Comparison of ENCODE assay signal across 1 cellular context in the genomic region with DNA sequence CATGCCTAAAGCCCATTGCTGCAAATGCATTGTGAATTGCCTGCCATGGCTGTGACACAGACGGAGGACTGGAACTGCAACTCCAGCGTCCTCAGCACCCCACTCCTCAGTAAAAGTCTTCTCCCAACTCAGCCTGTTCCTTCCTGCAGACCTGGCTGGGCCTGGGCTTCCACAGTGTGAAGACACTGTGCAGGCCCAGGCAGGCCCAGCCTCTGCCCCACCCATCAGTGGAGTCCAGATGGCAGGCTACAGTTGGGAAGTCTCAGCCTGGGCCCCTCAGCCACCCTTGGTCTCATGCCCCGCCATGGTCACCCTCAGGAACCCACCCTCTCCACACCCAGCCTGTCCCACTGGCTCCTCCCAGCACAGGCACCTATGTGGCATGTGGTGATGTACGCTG.
TF ChIP-seq lines count a peak whose summit lies in the region.

No MANE protein-coding gene starts in this region.

TF ChIP-seq in K562, 482 proteins besides CTCF, POLR2A, EP300 and RAD21:
- peak; percentile 44; the same call in 1 of the 2 replicates for TF ChIP-seq MYNN (IDR thresholded peaks at IDR 0.05)
- TF ChIP-seq MYNN (CRISPR knock-in tag; IDR thresholded peaks at IDR 0.05) = no peak
- TF ChIP-seq ZNF780A (CRISPR knock-in tag; IDR thresholded peaks at IDR 0.05) = no peak
- TF ChIP-seq, protein P1, sequence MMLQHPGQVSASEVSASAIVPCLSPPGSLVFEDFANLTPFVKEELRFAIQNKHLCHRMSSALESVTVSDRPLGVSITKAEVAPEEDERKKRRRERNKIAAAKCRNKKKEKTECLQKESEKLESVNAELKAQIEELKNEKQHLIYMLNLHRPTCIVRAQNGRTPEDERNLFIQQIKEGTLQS (IDR thresholded peaks at IDR 0.05) = no peak
- TF ChIP-seq, protein P1 (CRISPR knock-in tag; conservative IDR thresholded peaks at IDR 0.05) = no peak
- TF ChIP-seq HNRNPUL1 (IDR thresholded peaks at IDR 0.05; ENCODE audit: low read length) = no peak
